In genomic region chr5:72921103-72921502, GRCh38 we compare ENCODE assay signal across 14 cellular contexts.
"Had no signal": no experiment of that assay in that cellular context is flagged by ENCODE, and none has a peak within 500 bp of the region (broad histone marks: within the 10 kb centered on the region; RNA-seq: fewer than 3 reads in every experiment).

No MANE protein-coding gene starts in this region.

- DNase-seq: activated CD4-positive, alpha-beta memory T cell treated with anti-CD3 and anti-CD28 coated beads for 36 hours; activated CD4-positive, CD25-positive, alpha-beta regulatory T cell treated with anti-CD3 and anti-CD28 coated beads, Interleukin-2, amount 50 U/mL, for 72 hours; activated gamma-delta T cell treated with Interleukin-2 at 50 U/mL for 16 hours; activated naive CD8-positive, alpha-beta T cell treated with anti-CD3 and anti-CD28 coated beads for 36 hours; activated T-cell treated with anti-CD3 and anti-CD28 coated beads, Interleukin-2, amount 50 U/mL, for 72 hours; brain microvascular endothelial cell; cerebellar nuclear complex; esophagus squamous epithelium; left ventricle myocardium inferior; ovary; stimulated activated CD4-positive, alpha-beta T cell treated with anti-CD3 and anti-CD28 coated beads, Interleukin-12 subunit alpha, Interleukin-12 subunit beta, amount 100 ng/mL, for 4 hours; stimulated activated naive CD4-positive, alpha-beta T cell; substantia nigra had no signal

- H3K4me1 ChIP-seq: esophagus squamous epithelium, left ventricle myocardium inferior, neural progenitor cell had no signal

- H3K4me3 ChIP-seq: esophagus squamous epithelium, left ventricle myocardium inferior, neural progenitor cell, ovary had no signal

- H3K36me3 ChIP-seq: brain microvascular endothelial cell, esophagus squamous epithelium, left ventricle myocardium inferior, neural progenitor cell, ovary had no signal

- H3K9me3 ChIP-seq: esophagus squamous epithelium, left ventricle myocardium inferior, ovary had no signal

- ATAC-seq: activated T-cell treated with anti-CD3 and anti-CD28 coated beads, Interleukin-2, amount 50 U/mL, for 72 hours had no signal

- H3K27ac ChIP-seq: brain microvascular endothelial cell, esophagus squamous epithelium, left ventricle myocardium inferior, neural progenitor cell, ovary had no signal

- H3K27me3 ChIP-seq: brain microvascular endothelial cell, esophagus squamous epithelium, neural progenitor cell, ovary had no signal
